Comparison of ENCODE assay signal across 2 cellular contexts in genomic region chr5:132094393-132095076, GRCh38.
TF ChIP-seq lines count a peak whose summit lies in the region.

No MANE protein-coding gene starts in this region.

TF ChIP-seq in IMR-90, 13 proteins besides CTCF, POLR2A, EP300 and RAD21:
- TF ChIP-seq USF2 (IDR thresholded peaks at IDR 0.05; ENCODE audit: low read depth, low read length) (peak; percentile 76), RCOR1 (IDR thresholded peaks at IDR 0.05; ENCODE audit: insufficient replicate concordance, low read length) (peak; percentile 50), MAFK (IDR thresholded peaks at IDR 0.05; ENCODE audit: low read depth, low read length) (no peak), FOS (IDR thresholded peaks at IDR 0.05; ENCODE audit: low read depth, low read length) (peak; percentile 94), RFX5 (IDR thresholded peaks at IDR 0.05; ENCODE audit: low read depth, low read length) (0 out of 2 replicates have a peak, but pooled peaks have one; percentile 10), SMC3 (IDR thresholded peaks at IDR 0.05; ENCODE audit: low read depth, low read length) (peak; percentile 9; the same call in 1 of the 2 replicates), CHD1 (IDR thresholded peaks at IDR 0.05; ENCODE audit: low read depth, low read length) (no peak), MXI1 (IDR thresholded peaks at IDR 0.05; ENCODE audit: borderline replicate concordance, low read depth, low read length) (no peak), CEBPB (IDR thresholded peaks at IDR 0.05; ENCODE audit: low read depth, low read length) (peak; percentile 92), MAZ (IDR thresholded peaks at IDR 0.05; ENCODE audit: borderline replicate concordance, low read depth, low read length) (peak; percentile 88; the same call in 1 of the 2 replicates), NFE2L2 (IDR thresholded peaks at IDR 0.05; ENCODE audit: low read depth, low read length) (peak; percentile 58; the same call in 1 of the 2 replicates), BHLHE40 (IDR thresholded peaks at IDR 0.05; ENCODE audit: low read depth, low read length) (peak; percentile 91)
- TF ChIP-seq, protein P1, sequence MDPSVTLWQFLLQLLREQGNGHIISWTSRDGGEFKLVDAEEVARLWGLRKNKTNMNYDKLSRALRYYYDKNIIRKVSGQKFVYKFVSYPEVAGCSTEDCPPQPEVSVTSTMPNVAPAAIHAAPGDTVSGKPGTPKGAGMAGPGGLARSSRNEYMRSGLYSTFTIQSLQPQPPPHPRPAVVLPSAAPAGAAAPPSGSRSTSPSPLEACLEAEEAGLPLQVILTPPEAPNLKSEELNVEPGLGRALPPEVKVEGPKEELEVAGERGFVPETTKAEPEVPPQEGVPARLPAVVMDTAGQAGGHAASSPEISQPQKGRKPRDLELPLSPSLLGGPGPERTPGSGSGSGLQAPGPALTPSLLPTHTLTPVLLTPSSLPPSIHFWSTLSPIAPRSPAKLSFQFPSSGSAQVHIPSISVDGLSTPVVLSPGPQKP (IDR thresholded peaks at IDR 0.05; ENCODE audit: borderline replicate concordance, low read depth, low read length) = no peak

TF ChIP-seq in GM23338, 12 proteins besides CTCF, POLR2A, EP300 and RAD21:
- TF ChIP-seq ZNF331 (CRISPR knock-in tag; IDR thresholded peaks at IDR 0.05; ENCODE audit: low read depth) (no peak), JUNB (IDR thresholded peaks at IDR 0.05; ENCODE audit: unreplicated experiment) (no peak), POLR2AphosphoS5 (IDR thresholded peaks at IDR 0.05; ENCODE audit: low read depth) (no peak), CREB1 (CRISPR knock-in tag; IDR thresholded peaks at IDR 0.05; ENCODE audit: low read depth) (no peak), EZH2 (IDR thresholded peaks at IDR 0.05; ENCODE audit: low read depth, unreplicated experiment) (no peak), ETS1 (IDR thresholded peaks at IDR 0.05) (no peak), STAT1 (IDR thresholded peaks at IDR 0.05; ENCODE audit: unreplicated experiment) (no peak), ZNF114 (CRISPR knock-in tag; IDR thresholded peaks at IDR 0.05) (no peak), NANOG (IDR thresholded peaks at IDR 0.05; ENCODE audit: borderline replicate concordance) (no peak)
- TF ChIP-seq, protein P2, sequence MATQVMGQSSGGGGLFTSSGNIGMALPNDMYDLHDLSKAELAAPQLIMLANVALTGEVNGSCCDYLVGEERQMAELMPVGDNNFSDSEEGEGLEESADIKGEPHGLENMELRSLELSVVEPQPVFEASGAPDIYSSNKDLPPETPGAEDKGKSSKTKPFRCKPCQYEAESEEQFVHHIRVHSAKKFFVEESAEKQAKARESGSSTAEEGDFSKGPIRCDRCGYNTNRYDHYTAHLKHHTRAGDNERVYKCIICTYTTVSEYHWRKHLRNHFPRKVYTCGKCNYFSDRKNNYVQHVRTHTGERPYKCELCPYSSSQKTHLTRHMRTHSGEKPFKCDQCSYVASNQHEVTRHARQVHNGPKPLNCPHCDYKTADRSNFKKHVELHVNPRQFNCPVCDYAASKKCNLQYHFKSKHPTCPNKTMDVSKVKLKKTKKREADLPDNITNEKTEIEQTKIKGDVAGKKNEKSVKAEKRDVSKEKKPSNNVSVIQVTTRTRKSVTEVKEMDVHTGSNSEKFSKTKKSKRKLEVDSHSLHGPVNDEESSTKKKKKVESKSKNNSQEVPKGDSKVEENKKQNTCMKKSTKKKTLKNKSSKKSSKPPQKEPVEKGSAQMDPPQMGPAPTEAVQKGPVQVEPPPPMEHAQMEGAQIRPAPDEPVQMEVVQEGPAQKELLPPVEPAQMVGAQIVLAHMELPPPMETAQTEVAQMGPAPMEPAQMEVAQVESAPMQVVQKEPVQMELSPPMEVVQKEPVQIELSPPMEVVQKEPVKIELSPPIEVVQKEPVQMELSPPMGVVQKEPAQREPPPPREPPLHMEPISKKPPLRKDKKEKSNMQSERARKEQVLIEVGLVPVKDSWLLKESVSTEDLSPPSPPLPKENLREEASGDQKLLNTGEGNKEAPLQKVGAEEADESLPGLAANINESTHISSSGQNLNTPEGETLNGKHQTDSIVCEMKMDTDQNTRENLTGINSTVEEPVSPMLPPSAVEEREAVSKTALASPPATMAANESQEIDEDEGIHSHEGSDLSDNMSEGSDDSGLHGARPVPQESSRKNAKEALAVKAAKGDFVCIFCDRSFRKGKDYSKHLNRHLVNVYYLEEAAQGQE (IDR thresholded peaks at IDR 0.05; ENCODE audit: unreplicated experiment) = no peak
- TF ChIP-seq, protein P3, sequence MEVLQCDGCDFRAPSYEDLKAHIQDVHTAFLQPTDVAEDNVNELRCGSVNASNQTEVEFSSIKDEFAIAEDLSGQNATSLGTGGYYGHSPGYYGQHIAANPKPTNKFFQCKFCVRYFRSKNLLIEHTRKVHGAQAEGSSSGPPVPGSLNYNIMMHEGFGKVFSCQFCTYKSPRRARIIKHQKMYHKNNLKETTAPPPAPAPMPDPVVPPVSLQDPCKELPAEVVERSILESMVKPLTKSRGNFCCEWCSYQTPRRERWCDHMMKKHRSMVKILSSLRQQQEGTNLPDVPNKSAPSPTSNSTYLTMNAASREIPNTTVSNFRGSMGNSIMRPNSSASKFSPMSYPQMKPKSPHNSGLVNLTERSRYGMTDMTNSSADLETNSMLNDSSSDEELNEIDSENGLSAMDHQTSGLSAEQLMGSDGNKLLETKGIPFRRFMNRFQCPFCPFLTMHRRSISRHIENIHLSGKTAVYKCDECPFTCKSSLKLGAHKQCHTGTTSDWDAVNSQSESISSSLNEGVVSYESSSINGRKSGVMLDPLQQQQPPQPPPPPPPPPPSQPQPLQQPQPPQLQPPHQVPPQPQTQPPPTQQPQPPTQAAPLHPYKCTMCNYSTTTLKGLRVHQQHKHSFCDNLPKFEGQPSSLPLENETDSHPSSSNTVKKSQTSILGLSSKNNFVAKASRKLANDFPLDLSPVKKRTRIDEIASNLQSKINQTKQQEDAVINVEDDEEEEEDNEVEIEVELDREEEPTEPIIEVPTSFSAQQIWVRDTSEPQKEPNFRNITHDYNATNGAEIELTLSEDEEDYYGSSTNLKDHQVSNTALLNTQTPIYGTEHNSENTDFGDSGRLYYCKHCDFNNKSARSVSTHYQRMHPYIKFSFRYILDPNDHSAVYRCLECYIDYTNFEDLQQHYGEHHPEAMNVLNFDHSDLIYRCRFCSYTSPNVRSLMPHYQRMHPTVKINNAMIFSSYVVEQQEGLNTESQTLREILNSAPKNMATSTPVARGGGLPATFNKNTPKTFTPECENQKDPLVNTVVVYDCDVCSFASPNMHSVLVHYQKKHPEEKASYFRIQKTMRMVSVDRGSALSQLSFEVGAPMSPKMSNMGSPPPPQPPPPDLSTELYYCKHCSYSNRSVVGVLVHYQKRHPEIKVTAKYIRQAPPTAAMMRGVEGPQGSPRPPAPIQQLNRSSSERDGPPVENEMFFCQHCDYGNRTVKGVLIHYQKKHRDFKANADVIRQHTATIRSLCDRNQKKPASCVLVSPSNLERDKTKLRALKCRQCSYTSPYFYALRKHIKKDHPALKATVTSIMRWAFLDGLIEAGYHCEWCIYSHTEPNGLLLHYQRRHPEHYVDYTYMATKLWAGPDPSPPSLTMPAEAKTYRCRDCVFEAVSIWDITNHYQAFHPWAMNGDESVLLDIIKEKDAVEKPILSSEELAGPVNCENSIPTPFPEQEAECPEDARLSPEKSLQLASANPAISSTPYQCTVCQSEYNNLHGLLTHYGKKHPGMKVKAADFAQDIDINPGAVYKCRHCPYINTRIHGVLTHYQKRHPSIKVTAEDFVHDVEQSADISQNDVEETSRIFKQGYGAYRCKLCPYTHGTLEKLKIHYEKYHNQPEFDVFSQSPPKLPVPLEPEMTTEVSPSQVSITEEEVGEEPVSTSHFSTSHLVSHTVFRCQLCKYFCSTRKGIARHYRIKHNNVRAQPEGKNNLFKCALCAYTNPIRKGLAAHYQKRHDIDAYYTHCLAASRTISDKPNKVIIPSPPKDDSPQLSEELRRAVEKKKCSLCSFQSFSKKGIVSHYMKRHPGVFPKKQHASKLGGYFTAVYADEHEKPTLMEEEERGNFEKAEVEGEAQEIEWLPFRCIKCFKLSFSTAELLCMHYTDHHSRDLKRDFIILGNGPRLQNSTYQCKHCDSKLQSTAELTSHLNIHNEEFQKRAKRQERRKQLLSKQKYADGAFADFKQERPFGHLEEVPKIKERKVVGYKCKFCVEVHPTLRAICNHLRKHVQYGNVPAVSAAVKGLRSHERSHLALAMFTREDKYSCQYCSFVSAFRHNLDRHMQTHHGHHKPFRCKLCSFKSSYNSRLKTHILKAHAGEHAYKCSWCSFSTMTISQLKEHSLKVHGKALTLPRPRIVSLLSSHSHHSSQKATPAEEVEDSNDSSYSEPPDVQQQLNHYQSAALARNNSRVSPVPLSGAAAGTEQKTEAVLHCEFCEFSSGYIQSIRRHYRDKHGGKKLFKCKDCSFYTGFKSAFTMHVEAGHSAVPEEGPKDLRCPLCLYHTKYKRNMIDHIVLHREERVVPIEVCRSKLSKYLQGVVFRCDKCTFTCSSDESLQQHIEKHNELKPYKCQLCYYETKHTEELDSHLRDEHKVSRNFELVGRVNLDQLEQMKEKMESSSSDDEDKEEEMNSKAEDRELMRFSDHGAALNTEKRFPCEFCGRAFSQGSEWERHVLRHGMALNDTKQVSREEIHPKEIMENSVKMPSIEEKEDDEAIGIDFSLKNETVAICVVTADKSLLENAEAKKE (CRISPR knock-in tag; IDR thresholded peaks at IDR 0.05) = no peak
